21 cellular contexts compared by ENCODE assay signal in genomic region chr11:64531422-64531821, GRCh38. TPM values are rescaled to one million over a fixed set of nuclear protein-coding genes. Genes with fewer than 3 reads are reported as not detected.
DNase-seq lines count a peak whose midpoint lies in the region; ATAC-seq, FAIRE-seq and TF ChIP-seq lines count a peak whose summit lies in the region.
"Had no signal": no experiment of that assay in that cellular context is flagged by ENCODE, and none has a peak within 500 bp of the region (broad histone marks: within the 10 kb centered on the region; RNA-seq: fewer than 3 reads in every experiment).

No MANE protein-coding gene starts in this region.

- H4K8ac ChIP-seq in neuronal stem cell (ENCODE audit: low read depth, low read length) = no peak overlapping the region

- no peak overlapping the region for H2AK5ac ChIP-seq in neuronal stem cell (ENCODE audit: low read depth, low read length)

- H3K79me2 ChIP-seq in astrocyte (ENCODE audit: insufficient read depth, low read length) = no peaks in the 10 kb centered on the region

- H3K9me3 ChIP-seq in BLaER1 (peaks cover 9% of the 10 kb centered on the region; the same call in 1 of the 2 replicates), HEK293 (ENCODE audit: control insufficient read depth, insufficient read depth, low read depth, low read length) (no peaks in the 10 kb centered on the region), astrocyte (ENCODE audit: insufficient read depth, low read depth, low read length) (no peaks in the 10 kb centered on the region), kidney (ENCODE audit: control insufficient read depth in 1 of 2, low read length in 2 of 2) (no peaks in the 10 kb centered on the region), neuronal stem cell (replicated peaks in 1 of 2; ENCODE audit: control insufficient read depth in 2 of 2, insufficient read depth in 1 of 2, low read depth in 1 of 2, low read length in 2 of 2) (peaks cover 5 to 10% of the 10 kb centered on the region in 2 donors)
- H3K9me3 ChIP-seq: Caco-2 had no signal

- CTCF ChIA-PET in HEK293 (lab: Yijun Ruan, JAX) = no interaction called here
- CTCF ChIA-PET in activated CD8-positive, alpha-beta memory T cell treated with anti-CD3 and anti-CD28 coated beads, Interleukin-2, amount 10 ng/mL, durations not matched to agents 7 days and 5 days (lab: Charles Lee) = no interaction called here

- H3K23ac ChIP-seq in neuronal stem cell (ENCODE audit: low read depth, low read length, poor library complexity) = no peak overlapping the region

- no peak overlapping the region for H2BK12ac ChIP-seq in neuronal stem cell (ENCODE audit: low read length)

- H3K27ac ChIP-seq in BLaER1 (no peak overlapping the region), HEK293 (ENCODE audit: extremely low read depth, low read depth, low read length) (no peak overlapping the region), astrocyte (ENCODE audit: low read depth, low read length) (no peak overlapping the region), kidney (ENCODE audit: low read depth in 2 of 2, low read length in 2 of 2) (no peak overlapping the region), neuronal stem cell (replicated peaks; ENCODE audit: low read length) (no peak overlapping the region)
- H3K27ac ChIP-seq: C4-2B had no signal

- no CpG with 5 or more reads among the region's 4 CpGs for WGBS in neuronal stem cell (ENCODE audit: extremely low coverage in 2 of 2, insufficient read length in 2 of 2, insufficient replicate concordance in 1 of 2), 2 donors

- TF ChIP-seq CTCF in HEK293 (tag by site-specific recombination; IDR thresholded peaks at IDR 0.05) (no peak), astrocyte (IDR thresholded peaks at IDR 0.05; ENCODE audit: insufficient read depth, low read depth, low read length) (no peak), kidney (IDR thresholded peaks at IDR 0.05; ENCODE audit: borderline replicate concordance, extremely low read depth, insufficient read depth) (no peak)

- H3K36me3 Mint-ChIP-seq in astrocyte (ENCODE audit: low read depth, unreplicated experiment) = no peaks in the 10 kb centered on the region
- H3K36me3 Mint-ChIP-seq in activated CD8-positive, alpha-beta memory T cell treated with anti-CD3 and anti-CD28 coated beads, Interleukin-2, amount 10 ng/mL, durations not matched to agents 7 days and 5 days = no peaks in the 10 kb centered on the region
- H3K36me3 Mint-ChIP-seq: CD4-positive, CD25-positive, alpha-beta regulatory T cell; CD8-positive, alpha-beta T cell had no signal

- H3K36me3 ChIP-seq in BLaER1 (no peaks in the 10 kb centered on the region), HEK293 (ENCODE audit: control insufficient read depth in 2 of 2, insufficient read depth in 1 of 2, low read length in 2 of 2) (no peaks in the 10 kb centered on the region), astrocyte (ENCODE audit: insufficient read depth, low read length) (no peaks in the 10 kb centered on the region), kidney (ENCODE audit: control insufficient read depth in 1 of 2, insufficient read depth in 2 of 2, low read length in 2 of 2) (no peaks in the 10 kb centered on the region), neuronal stem cell (replicated peaks in 1 of 2; ENCODE audit: control insufficient read depth in 2 of 2, insufficient read depth in 2 of 2, low read length in 2 of 2) (no peaks in the 10 kb centered on the region)

- peaks cover 12% of the 10 kb centered on the region for H3K27me3 ChIP-seq in BLaER1
- H3K27me3 ChIP-seq in astrocyte (ENCODE audit: insufficient read depth, low read length) = peaks cover 33% of the 10 kb centered on the region
- H3K27me3 ChIP-seq in neuronal stem cell (ENCODE audit: control insufficient read depth in 3 of 3, insufficient read depth in 3 of 3, low read depth in 1 of 3, low read length in 3 of 3) = peaks cover 0 to 47% (median 0%) of the 10 kb centered on the region in 3 experiments

- FAIRE-seq in astrocyte (lab: Jason Lieb, UNC) (no peak), kidney (lab: Jason Lieb, UNC) (no peak)
- FAIRE-seq: G401.6, GM12892 had no signal

- H3K14ac ChIP-seq in neuronal stem cell (ENCODE audit: low read length) = no peak overlapping the region

- H2BK5ac ChIP-seq in neuronal stem cell (ENCODE audit: low read length) = no peak overlapping the region

- H3K9me3 Mint-ChIP-seq in astrocyte (ENCODE audit: unreplicated experiment) = peaks cover 8% of the 10 kb centered on the region
- H3K9me3 Mint-ChIP-seq in activated CD8-positive, alpha-beta memory T cell treated with anti-CD3 and anti-CD28 coated beads, Interleukin-2, amount 10 ng/mL, durations not matched to agents 7 days and 5 days (ENCODE audit: low read depth) = no peaks in the 10 kb centered on the region
- H3K9me3 Mint-ChIP-seq: CD4-positive, CD25-positive, alpha-beta regulatory T cell; CD8-positive, alpha-beta T cell had no signal

- POLR2A ChIA-PET in HEK293 (lab: Yijun Ruan, JAX) = no interaction called here

- H3K18ac ChIP-seq in neuronal stem cell (ENCODE audit: low read length) = no peak overlapping the region

- no peak overlapping the region for H4K91ac ChIP-seq in neuronal stem cell (ENCODE audit: low read depth, low read length, poor library complexity)

- ATAC-seq in activated CD8-positive, alpha-beta memory T cell treated with anti-CD3 and anti-CD28 coated beads, Interleukin-2, amount 10 ng/mL, durations not matched to agents 7 days and 5 days = no peak
- ATAC-seq: CD8-positive, alpha-beta T cell had no signal

- H2AFZ ChIP-seq in astrocyte (ENCODE audit: low read depth, low read length) (no peak overlapping the region), neuronal stem cell (ENCODE audit: low read length) (no peak overlapping the region)
- H2AFZ ChIP-seq: GM23338 had no signal

- H3K4me3 Mint-ChIP-seq in astrocyte (ENCODE audit: unreplicated experiment) = peak overlapping the region; percentile 42
- H3K4me3 Mint-ChIP-seq in activated CD8-positive, alpha-beta memory T cell treated with anti-CD3 and anti-CD28 coated beads, Interleukin-2, amount 10 ng/mL, durations not matched to agents 7 days and 5 days = no peak overlapping the region
- H3K4me3 Mint-ChIP-seq: CD4-positive, CD25-positive, alpha-beta regulatory T cell; CD8-positive, alpha-beta T cell; GM23338; H9 had no signal

- no peak overlapping the region for H2BK15ac ChIP-seq in neuronal stem cell (ENCODE audit: low read length)

- no peak overlapping the region for H3K4ac ChIP-seq in neuronal stem cell (ENCODE audit: low read length)

- intact Hi-C loops in kidney (cut with DNase I) = no loop called here

- H3K27ac Mint-ChIP-seq in astrocyte (ENCODE audit: unreplicated experiment) = no peak overlapping the region
- no peak overlapping the region for H3K27ac Mint-ChIP-seq in activated CD8-positive, alpha-beta memory T cell treated with anti-CD3 and anti-CD28 coated beads, Interleukin-2, amount 10 ng/mL, durations not matched to agents 7 days and 5 days
- H3K27ac Mint-ChIP-seq: CD4-positive, CD25-positive, alpha-beta regulatory T cell; CD8-positive, alpha-beta T cell; GM23338 had no signal

- DNase-seq in astrocyte (ENCODE audit: low read depth) (no peak), kidney (peak; percentile 7), NCI-H2107 treated with DMSO at 0.1 percent for 48 hours (lab: John Stamatoyannopoulos, UW; ENCODE audit: unreplicated experiment) (no peak), neuronal stem cell (ENCODE audit: low spot score) (no peak)
- no peak for DNase-seq in activated CD8-positive, alpha-beta memory T cell treated with anti-CD3 and anti-CD28 coated beads, Interleukin-2, amount 10 ng/mL, durations not matched to agents 7 days and 5 days
- DNase-seq: CD4-positive, CD25-positive, alpha-beta regulatory T cell; CD8-positive, alpha-beta T cell; DMS153; DND-41; H9 had no signal

- H3K9ac ChIP-seq in BLaER1 (no peak overlapping the region), astrocyte (ENCODE audit: low read length) (no peak overlapping the region), kidney (ENCODE audit: low read length in 2 of 2) (no peak overlapping the region), neuronal stem cell (ENCODE audit: low read depth, low read length, poor library complexity) (no peak overlapping the region)

- peaks cover 67% of the 10 kb centered on the region for H3K4me1 ChIP-seq in BLaER1
- H3K4me1 ChIP-seq in HEK293 (ENCODE audit: control insufficient read depth, insufficient read depth, low read length) = no peaks in the 10 kb centered on the region
- H3K4me1 ChIP-seq in astrocyte (ENCODE audit: insufficient read depth, low read length) = peaks cover under 1% of the 10 kb centered on the region
- no peaks in the 10 kb centered on the region for H3K4me1 ChIP-seq in kidney (ENCODE audit: control insufficient read depth in 1 of 2, insufficient read depth in 1 of 2, low read depth in 1 of 2, low read length in 2 of 2)
- H3K4me1 ChIP-seq in neuronal stem cell (ENCODE audit: control insufficient read depth in 2 of 2, insufficient read depth in 1 of 2, low read depth in 1 of 2, low read length in 2 of 2) = no peaks in the 10 kb centered on the region

- no peaks in the 10 kb centered on the region for H4K20me1 ChIP-seq in BLaER1
- H4K20me1 ChIP-seq in astrocyte (ENCODE audit: insufficient read depth, low read length) = no peaks in the 10 kb centered on the region

- H3K79me1 ChIP-seq in neuronal stem cell (ENCODE audit: low read depth, low read length) = no peaks in the 10 kb centered on the region

- peak overlapping the region; percentile 43 for H3K4me2 ChIP-seq in BLaER1
- H3K4me2 ChIP-seq in astrocyte (ENCODE audit: low read length) = no peak overlapping the region
- H3K4me2 ChIP-seq in neuronal stem cell (ENCODE audit: insufficient read depth, low read length, poor library complexity, severe bottlenecking) = no peak overlapping the region
- H3K4me2 ChIP-seq: GM23338 had no signal

- H3K4me3 ChIP-seq in BLaER1 = no peak overlapping the region
- H3K4me3 ChIP-seq in HEK293 (ENCODE audit: low read depth, low read length) = no peak overlapping the region
- H3K4me3 ChIP-seq in astrocyte (ENCODE audit: insufficient read depth, low read depth, low read length) = no peak overlapping the region
- H3K4me3 ChIP-seq in kidney (ENCODE audit: low read length in 2 of 2) = no peak overlapping the region
- no peak overlapping the region for H3K4me3 ChIP-seq in neuronal stem cell (ENCODE audit: low read length in 2 of 2)
- H3K4me3 ChIP-seq: GM23338 had no signal

- H3K27me3 Mint-ChIP-seq in astrocyte (ENCODE audit: low read depth, unreplicated experiment) = peaks cover 60% of the 10 kb centered on the region
- peaks cover 43% of the 10 kb centered on the region for H3K27me3 Mint-ChIP-seq in activated CD8-positive, alpha-beta memory T cell treated with anti-CD3 and anti-CD28 coated beads, Interleukin-2, amount 10 ng/mL, durations not matched to agents 7 days and 5 days

- no peak overlapping the region for H2BK120ac ChIP-seq in neuronal stem cell (ENCODE audit: low read depth, low read length)

- no peaks in the 10 kb centered on the region for H3K4me1 Mint-ChIP-seq in astrocyte (ENCODE audit: low read depth, unreplicated experiment)
- H3K4me1 Mint-ChIP-seq in activated CD8-positive, alpha-beta memory T cell treated with anti-CD3 and anti-CD28 coated beads, Interleukin-2, amount 10 ng/mL, durations not matched to agents 7 days and 5 days = no peaks in the 10 kb centered on the region
- H3K4me1 Mint-ChIP-seq: CD4-positive, CD25-positive, alpha-beta regulatory T cell had no signal

RNA-seq across cellular contexts. Expression of gene SLC22A11, which starts 24.3 kb away (rescaled TPM):
- total RNA-seq in astrocyte (not detected in 2 replicates), kidney (9.4 TPM)
- polyA plus RNA-seq in kidney (ENCODE audit: insufficient read depth, low read depth, low replicate concordance) = 105 TPM
- total RNA-seq in activated CD8-positive, alpha-beta memory T cell treated with anti-CD3 and anti-CD28 coated beads, Interleukin-2, amount 10 ng/mL, durations not matched to agents 7 days and 5 days = not detected
- polyA plus RNA-seq in neuronal stem cell (2013, experiment 1 of 2) = 0.04 TPM
- polyA plus RNA-seq in neuronal stem cell (2013, experiment 2 of 2) = not detected
- total RNA-seq: A673; CD4-positive, CD25-positive, alpha-beta regulatory T cell; CD8-positive, alpha-beta T cell; GM23338; H4; H9 had no signal
- polyA plus RNA-seq: BJ; CD4-positive, CD25-positive, alpha-beta regulatory T cell; GM23338 had no signal

RNA-seq across cellular contexts. Expression of gene SLC22A12, which starts 59.6 kb away (rescaled TPM):
- total RNA-seq in astrocyte (not detected in 2 replicates), kidney (5.3 TPM)
- 85.9 TPM for polyA plus RNA-seq in kidney (ENCODE audit: insufficient read depth, low read depth, low replicate concordance)
- total RNA-seq in activated CD8-positive, alpha-beta memory T cell treated with anti-CD3 and anti-CD28 coated beads, Interleukin-2, amount 10 ng/mL, durations not matched to agents 7 days and 5 days = not detected
- not detected for polyA plus RNA-seq in neuronal stem cell (2013, experiment 1 of 2)
- not detected for polyA plus RNA-seq in neuronal stem cell (2013, experiment 2 of 2)
- total RNA-seq: A172; A673; Caco-2; CD4-positive, CD25-positive, alpha-beta regulatory T cell; CD8-positive, alpha-beta T cell; GM23338; H4; H9 had no signal
- polyA plus RNA-seq: BJ; CD4-positive, CD25-positive, alpha-beta regulatory T cell; GM23338 had no signal

Comparison
In these comparisons a context has a peak if more than half of its experiments do, and no peak if none do; other contexts are left out.
1. RNA of gene SLC22A11, which starts 24.3 kb away (total RNA-seq): 9.4 TPM in kidney (single experiment); not detected in astrocyte and not detected in activated CD8-positive, alpha-beta memory T cell treated with anti-CD3 and anti-CD28 coated beads, Interleukin-2, amount 10 ng/mL, durations not matched to agents 7 days and 5 days; every median in the first group is over 10 times any median in the second.